ENCODE assay signal across 8 cellular contexts in the genomic region with DNA sequence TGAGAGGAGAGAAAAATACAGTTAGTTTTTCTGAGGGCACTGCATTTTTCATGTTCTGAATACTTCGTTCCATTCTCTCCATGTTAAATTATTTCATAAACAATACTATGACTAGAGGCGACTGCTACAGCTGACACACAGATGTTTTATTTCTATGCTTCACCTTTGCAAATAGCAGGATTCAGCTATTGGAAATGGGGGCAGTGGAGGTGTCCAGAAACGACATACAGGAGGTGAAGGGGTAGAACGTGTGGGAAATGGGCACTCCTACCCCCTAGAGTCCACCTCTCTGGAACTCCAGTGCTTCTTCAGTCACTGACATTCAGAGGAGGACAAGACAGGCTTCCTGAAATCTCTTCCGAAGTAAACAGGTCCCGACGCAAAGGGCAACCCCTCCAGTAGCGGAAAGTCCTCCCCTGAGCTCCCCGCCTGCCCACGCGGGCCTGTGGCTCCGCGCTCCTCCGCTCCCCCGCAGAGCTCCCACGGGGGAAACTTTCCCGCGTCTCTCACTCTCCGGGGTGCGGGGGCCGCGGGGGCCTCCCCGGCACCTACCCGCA. TPM values are rescaled to one million over a fixed set of nuclear protein-coding genes. Genes with fewer than 3 reads are reported as not detected.
DNase-seq lines count a peak whose midpoint lies in the region; ATAC-seq, FAIRE-seq and TF ChIP-seq lines count a peak whose summit lies in the region.

No MANE protein-coding gene starts in this region.

- peak overlapping the region; percentile 81 for H3K4me2 ChIP-seq in HepG2 (ENCODE audit: low read depth, low read length)

- peaks cover 36% of the 10 kb centered on the region; the same call in 1 of the 2 replicates for H3K4me1 ChIP-seq in HepG2 (ENCODE audit: insufficient read depth, low read length)

- 0 out of 2 replicates have a peak, but pooled peaks have one; percentile 15 for TF ChIP-seq RAD21 in HepG2 (CRISPR knock-in tag; IDR thresholded peaks at IDR 0.05)

- DNase-seq in DMS53 treated with DMSO at 0.1 percent for 48 hours (lab: John Stamatoyannopoulos, UW; ENCODE audit: unreplicated experiment) (peak; percentile 54), NCI-H748 treated with DMSO at 0.1 percent for 48 hours (lab: John Stamatoyannopoulos, UW) (peak; percentile 17), bronchial epithelial cell (ENCODE audit: low read depth) (peak; percentile 45), HepG2 (ENCODE audit: low spot score) (peak; percentile 3), Kasumi-1 (lab: John Stamatoyannopoulos, UW) (no peak)
- DNase-seq in effector CD4-positive, alpha-beta T cell = no peak

- H3K79me2 ChIP-seq in HepG2 (ENCODE audit: insufficient read depth, low read length) = no peaks in the 10 kb centered on the region

- H3K36me3 ChIP-seq in bronchial epithelial cell (ENCODE audit: control insufficient read depth, insufficient read depth, low read length) (no peaks in the 10 kb centered on the region), HepG2 (replicated peaks in 1 of 2; ENCODE audit: control insufficient read depth in 1 of 2, insufficient read depth in 2 of 2, low read length in 2 of 2) (no peaks in the 10 kb centered on the region)

- no peaks in the 10 kb centered on the region for H3K27me3 ChIP-seq in bronchial epithelial cell (ENCODE audit: control insufficient read depth, insufficient read depth, low read length)
- no peaks in the 10 kb centered on the region; a peak in 2 of 5 replicates for H3K27me3 ChIP-seq in HepG2 (ENCODE audit: control insufficient read depth in 1 of 2, insufficient read depth in 2 of 2, low read length in 2 of 2)

- no TSS peak for BruUV-seq in HepG2 (replicated peaks; lab: Mats Ljungman, UMichigan)

- intact Hi-C loops in HepG2 (cut with micrococcal nuclease; ENCODE audit: unreplicated experiment) = no loop called here

- no peak for TF ChIP-seq POLR2A in HepG2 (IDR thresholded peaks at IDR 0.05; ENCODE audit: insufficient read depth in 1 of 2, low read depth in 2 of 2, low read length in 2 of 2)

- no peaks in the 10 kb centered on the region for H3K9me3 ChIP-seq in HepG2 (ENCODE audit: low read length)

- H3K4me3 ChIP-seq in bronchial epithelial cell (ENCODE audit: low read depth, low read length) = peak overlapping the region; percentile 74
- peak overlapping the region; percentile 70 to 81 (median 76) for H3K4me3 ChIP-seq in HepG2 (replicated peaks in 1 of 3; ENCODE audit: insufficient read depth in 1 of 3, low read depth in 2 of 3, low read length in 3 of 3)

- peak overlapping the region; percentile 48 for H2AFZ ChIP-seq in HepG2 (ENCODE audit: low read length)

- H4K20me1 ChIP-seq in HepG2 (ENCODE audit: insufficient read depth, low read length) = no peaks in the 10 kb centered on the region

- CTCF ChIA-PET in HepG2 (lab: Yijun Ruan, JAX; ENCODE audit: low intra/inter-chr PET ratio, low total read pairs) = no interaction called here

- H3K27ac ChIP-seq in HepG2 (ENCODE audit: extremely low read length, insufficient read depth, low read length) = peak overlapping the region; percentile 71
- H3K27ac ChIP-seq in temporal lobe (ENCODE audit: low read depth, low read length) = peak overlapping the region; percentile 90

- TF ChIP-seq CTCF in bronchial epithelial cell (IDR thresholded peaks at IDR 0.05; ENCODE audit: insufficient read depth, low read length, severe bottlenecking) (no peak), HepG2 (CRISPR knock-in tag; IDR thresholded peaks at IDR 0.05) (no peak)

- WGBS in HepG2 (ENCODE audit: low lambda C conversion rate) = 0% methylated on average over 12 of the region's 24 CpGs

- TF ChIP-seq EP300 in HepG2 (IDR thresholded peaks at IDR 0.05; ENCODE audit: low read depth in 2 of 2, low read length in 2 of 2) = no peak
- no peak for TF ChIP-seq EP300 in HepG2 (CRISPR knock-in tag; IDR thresholded peaks at IDR 0.05; ENCODE audit: borderline replicate concordance)

- ATAC-seq in GM21737 (IDR thresholded peaks at IDR 0.05; ENCODE audit: unreplicated experiment) = peak; percentile 24
- peak; percentile 62 for ATAC-seq in HepG2

- H3K9ac ChIP-seq in HepG2 (ENCODE audit: insufficient read depth, low read depth, low read length) = peak overlapping the region; percentile 61

- POLR2A ChIA-PET in HepG2 (lab: Yijun Ruan, JAX) = interaction anchor here (2.0 kb wide), 1 partner anchor 10 kb away, joined by 14 read pairs; no protein-coding TSS in a partner anchor

- in situ Hi-C loops in HepG2 (cut with HindIII; ENCODE audit: extremely low pct_ligation_motif_present, low pct_unique_long_range_greater_than_20kb) = no loop called here

- no peak for FAIRE-seq in bronchial epithelial cell (lab: Jason Lieb, UNC)
- FAIRE-seq in HepG2 (lab: Jason Lieb, UNC) = no peak

TF ChIP-seq in HepG2, 621 proteins besides CTCF, POLR2A, EP300 and RAD21 (continues in another document):
- TF ChIP-seq KAT7 (CRISPR knock-in tag; IDR thresholded peaks at IDR 0.05; ENCODE audit: borderline replicate concordance) (no peak), CENPX (CRISPR knock-in tag; IDR thresholded peaks at IDR 0.05) (no peak), ZNF564 (CRISPR knock-in tag; IDR thresholded peaks at IDR 0.05) (no peak), HMG20A (CRISPR knock-in tag; IDR thresholded peaks at IDR 0.05; ENCODE audit: borderline replicate concordance) (no peak), ZNF788 (CRISPR knock-in tag; IDR thresholded peaks at IDR 0.05; ENCODE audit: borderline replicate concordance) (peak; percentile 43; the same call in 1 of the 2 replicates), MEIS1 (CRISPR knock-in tag; IDR thresholded peaks at IDR 0.05; ENCODE audit: borderline replicate concordance) (peak; percentile 32; the same call in 1 of the 2 replicates), FOXM1 (CRISPR knock-in tag; IDR thresholded peaks at IDR 0.05) (no peak), ZBTB7B (CRISPR knock-in tag; IDR thresholded peaks at IDR 0.05) (no peak), ZNF383 (CRISPR knock-in tag; IDR thresholded peaks at IDR 0.05; ENCODE audit: borderline replicate concordance) (no peak)
- TF ChIP-seq, protein P1, sequence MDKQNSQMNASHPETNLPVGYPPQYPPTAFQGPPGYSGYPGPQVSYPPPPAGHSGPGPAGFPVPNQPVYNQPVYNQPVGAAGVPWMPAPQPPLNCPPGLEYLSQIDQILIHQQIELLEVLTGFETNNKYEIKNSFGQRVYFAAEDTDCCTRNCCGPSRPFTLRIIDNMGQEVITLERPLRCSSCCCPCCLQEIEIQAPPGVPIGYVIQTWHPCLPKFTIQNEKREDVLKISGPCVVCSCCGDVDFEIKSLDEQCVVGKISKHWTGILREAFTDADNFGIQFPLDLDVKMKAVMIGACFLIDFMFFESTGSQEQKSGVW (CRISPR knock-in tag; IDR thresholded peaks at IDR 0.05; ENCODE audit: borderline replicate concordance) = no peak
- TF ChIP-seq, protein P2, sequence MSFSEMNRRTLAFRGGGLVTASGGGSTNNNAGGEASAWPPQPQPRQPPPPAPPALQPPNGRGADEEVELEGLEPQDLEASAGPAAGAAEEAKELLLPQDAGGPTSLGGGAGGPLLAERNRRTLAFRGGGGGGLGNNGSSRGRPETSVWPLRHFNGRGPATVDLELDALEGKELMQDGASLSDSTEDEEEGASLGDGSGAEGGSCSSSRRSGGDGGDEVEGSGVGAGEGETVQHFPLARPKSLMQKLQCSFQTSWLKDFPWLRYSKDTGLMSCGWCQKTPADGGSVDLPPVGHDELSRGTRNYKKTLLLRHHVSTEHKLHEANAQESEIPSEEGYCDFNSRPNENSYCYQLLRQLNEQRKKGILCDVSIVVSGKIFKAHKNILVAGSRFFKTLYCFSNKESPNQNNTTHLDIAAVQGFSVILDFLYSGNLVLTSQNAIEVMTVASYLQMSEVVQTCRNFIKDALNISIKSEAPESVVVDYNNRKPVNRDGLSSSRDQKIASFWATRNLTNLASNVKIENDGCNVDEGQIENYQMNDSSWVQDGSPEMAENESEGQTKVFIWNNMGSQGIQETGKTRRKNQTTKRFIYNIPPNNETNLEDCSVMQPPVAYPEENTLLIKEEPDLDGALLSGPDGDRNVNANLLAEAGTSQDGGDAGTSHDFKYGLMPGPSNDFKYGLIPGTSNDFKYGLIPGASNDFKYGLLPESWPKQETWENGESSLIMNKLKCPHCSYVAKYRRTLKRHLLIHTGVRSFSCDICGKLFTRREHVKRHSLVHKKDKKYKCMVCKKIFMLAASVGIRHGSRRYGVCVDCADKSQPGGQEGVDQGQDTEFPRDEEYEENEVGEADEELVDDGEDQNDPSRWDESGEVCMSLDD (CRISPR knock-in tag; IDR thresholded peaks at IDR 0.05; ENCODE audit: borderline replicate concordance) = no peak

RNA-seq across cellular contexts. Expression of gene DPYD, which starts 0.5 kb away (rescaled TPM):
- 1.6 and 2.7 TPM in 2 replicates for total RNA-seq in bronchial epithelial cell
- total RNA-seq in HepG2 (2016; rRNA removed; fragmentation: Illumina TruSeq; extraction: Trizol) = 3.4 and 3.8 TPM in 2 replicates
- total RNA-seq in HepG2 (2016; cell fraction: cytosol; rRNA removed; fragmentation: Illumina TruSeq; extraction: Trizol; ENCODE audit: low read depth) = 0.30 and 0.79 TPM in 2 replicates
- 3.4 and 3.7 TPM in 2 replicates for total RNA-seq in HepG2 (2016; cell fraction: insoluble cytoplasmic fraction; rRNA removed; fragmentation: Illumina TruSeq; extraction: Trizol)
- 0.65 and 0.93 TPM in 2 replicates for total RNA-seq in HepG2 (2016; cell fraction: membrane; rRNA removed; fragmentation: Illumina TruSeq; extraction: Trizol)
- 6.6 and 8.7 TPM in 2 replicates for total RNA-seq in HepG2 (2016; cell fraction: nucleus; rRNA removed; fragmentation: Illumina TruSeq; extraction: Trizol)
- polyA plus RNA-seq in HepG2 (2011; rRNA removed) = 1.3 and 1.9 TPM in 2 replicates
- 0.71 and 1.7 TPM in 2 replicates for polyA plus RNA-seq in HepG2 (2011; cell fraction: cytosol; rRNA removed)
- polyA plus RNA-seq in HepG2 (2011; cell fraction: nucleus; rRNA removed) = 0.85 and 1.5 TPM in 2 replicates
- 3.0 and 4.7 TPM in 2 replicates for polyA plus RNA-seq in HepG2 (2012)
- polyA plus RNA-seq in HepG2 (2016; cell fraction: cytosol; fragmentation: Illumina TruSeq; extraction: Trizol; ENCODE audit: low read depth) = 0.05 TPM in 2 replicates
- polyA plus RNA-seq in HepG2 (2016; cell fraction: insoluble cytoplasmic fraction; fragmentation: Illumina TruSeq; extraction: Trizol; ENCODE audit: low read depth) = 2.0 and 2.5 TPM in 2 replicates
- 0.40 and 0.43 TPM in 2 replicates for polyA plus RNA-seq in HepG2 (2016; cell fraction: membrane; fragmentation: Illumina TruSeq; extraction: Trizol; ENCODE audit: low read depth)
- polyA plus RNA-seq in HepG2 (2016; cell fraction: nucleus; fragmentation: Illumina TruSeq; extraction: Trizol; ENCODE audit: insufficient read depth, low read depth) = 1.2 and 1.4 TPM in 2 replicates
- polyA minus RNA-seq in HepG2 (2011; rRNA and poly(A)+ RNA removed; ENCODE audit: low replicate concordance) = 5.7 and 22.6 TPM in 2 replicates
- polyA minus RNA-seq in HepG2 (2011; cell fraction: cytosol; rRNA and poly(A)+ RNA removed) = 1.6 and 3.3 TPM in 2 replicates
- 24.5 and 31.8 TPM in 2 replicates for polyA minus RNA-seq in HepG2 (2011; cell fraction: nucleus; rRNA and poly(A)+ RNA removed)
- total RNA-seq in temporal lobe = 32.0 TPM

Comparison
In these comparisons a context has a peak if more than half of its experiments do, and no peak if none do; other contexts are left out.
1. DNase-seq: peak in DMS53 treated with DMSO at 0.1 percent for 48 hours (single experiment), NCI-H748 treated with DMSO at 0.1 percent for 48 hours (single experiment), bronchial epithelial cell (single experiment) and HepG2 (single experiment); none in Kasumi-1 (0 of 2) and effector CD4-positive, alpha-beta T cell (single experiment).